8 cellular contexts compared by ENCODE assay signal in the genomic region with DNA sequence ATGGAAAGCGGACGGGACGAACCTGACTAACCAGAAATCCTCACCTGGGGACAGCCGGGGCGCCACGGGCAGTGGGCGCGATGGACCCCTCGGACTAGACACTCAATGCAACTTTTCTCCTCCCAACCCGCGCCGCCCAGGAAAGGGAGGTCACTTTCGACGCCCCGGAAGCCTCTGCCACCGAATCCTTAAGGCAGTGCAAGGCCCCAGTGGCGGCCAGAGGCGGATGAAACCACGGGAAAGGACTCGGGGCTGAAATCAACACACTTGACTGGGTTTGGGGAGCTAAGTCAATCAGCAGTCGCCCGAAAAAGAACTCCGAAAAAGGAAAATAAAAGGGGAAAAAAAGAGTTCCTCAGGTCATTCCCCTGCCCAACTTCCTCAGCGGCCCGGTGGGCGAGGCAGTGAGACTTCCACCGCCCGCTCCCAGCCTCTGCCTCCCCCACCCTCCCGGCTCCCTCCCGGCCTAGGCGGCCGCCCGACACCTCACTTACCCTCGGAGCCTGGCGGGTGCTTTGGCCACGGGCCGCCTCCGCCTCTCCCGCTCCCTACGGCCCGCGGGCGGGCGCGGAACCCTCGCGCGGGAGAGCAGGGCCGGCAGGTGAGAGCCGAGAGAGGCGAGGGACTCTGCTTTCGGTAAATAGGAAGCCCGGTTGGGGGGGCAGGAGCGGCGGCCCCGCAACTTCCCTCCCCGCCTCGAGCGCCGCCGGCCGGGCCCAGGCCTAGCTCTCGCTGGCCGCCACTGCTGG. TPM values are rescaled to one million over a fixed set of nuclear protein-coding genes. Genes with fewer than 3 reads are reported as not detected.
DNase-seq lines count a peak whose midpoint lies in the region; ATAC-seq and TF ChIP-seq lines count a peak whose summit lies in the region.

No MANE protein-coding gene starts in this region.

- ATAC-seq in HG02798 (IDR thresholded peaks at IDR 0.05; ENCODE audit: poor library complexity, unreplicated experiment) = peak; percentile 23

- intact Hi-C loops in activated T-helper 2 cell treated with anti-CD3 and anti-CD28 coated beads, Interferon-gamma antibody, Interleukin-2, Interleukin-4, amounts not matched to agents 10 μg/mL and 5 μg/mL and 100 μg/mL, durations not matched to agents 14 hours and 24 hours and 36 hours (cut with micrococcal nuclease) = loop anchor here (1.0 to 5.0 kb wide), 3 partner anchors 110 to 1341 kb away; a partner anchor contains a TSS

- H3K4me3 Mint-ChIP-seq in activated T-helper 2 cell treated with anti-CD3 and anti-CD28 coated beads, Interferon-gamma antibody, Interleukin-2, Interleukin-4, amounts not matched to agents 10 μg/mL and 5 μg/mL and 100 μg/mL, durations not matched to agents 14 hours and 24 hours and 36 hours (ENCODE audit: low read depth) = peak overlapping the region; percentile 98
- H3K4me3 Mint-ChIP-seq in neural crest cell = peak overlapping the region; percentile 99

- H3K9me3 Mint-ChIP-seq in activated T-helper 2 cell treated with anti-CD3 and anti-CD28 coated beads, Interferon-gamma antibody, Interleukin-2, Interleukin-4, amounts not matched to agents 10 μg/mL and 5 μg/mL and 100 μg/mL, durations not matched to agents 14 hours and 24 hours and 36 hours = no peaks in the 10 kb centered on the region
- H3K9me3 Mint-ChIP-seq in neural crest cell = no peaks in the 10 kb centered on the region

- H3K4me1 Mint-ChIP-seq in activated T-helper 2 cell treated with anti-CD3 and anti-CD28 coated beads, Interferon-gamma antibody, Interleukin-2, Interleukin-4, amounts not matched to agents 10 μg/mL and 5 μg/mL and 100 μg/mL, durations not matched to agents 14 hours and 24 hours and 36 hours (ENCODE audit: low read depth) = peaks cover 52% of the 10 kb centered on the region
- peaks cover 54% of the 10 kb centered on the region for H3K4me1 Mint-ChIP-seq in neural crest cell

- peaks cover 39% of the 10 kb centered on the region for H3K36me3 Mint-ChIP-seq in activated T-helper 2 cell treated with anti-CD3 and anti-CD28 coated beads, Interferon-gamma antibody, Interleukin-2, Interleukin-4, amounts not matched to agents 10 μg/mL and 5 μg/mL and 100 μg/mL, durations not matched to agents 14 hours and 24 hours and 36 hours (ENCODE audit: low read depth)
- peaks cover 3% of the 10 kb centered on the region for H3K36me3 Mint-ChIP-seq in neural crest cell (ENCODE audit: low read depth)

- peak overlapping the region; percentile 73 for H3K27ac Mint-ChIP-seq in activated T-helper 2 cell treated with anti-CD3 and anti-CD28 coated beads, Interferon-gamma antibody, Interleukin-2, Interleukin-4, amounts not matched to agents 10 μg/mL and 5 μg/mL and 100 μg/mL, durations not matched to agents 14 hours and 24 hours and 36 hours
- H3K27ac Mint-ChIP-seq in neural crest cell (ENCODE audit: unreplicated experiment) = peak overlapping the region; percentile 93

- no peak for TF ChIP-seq CTCF in fibroblast of pulmonary artery (IDR thresholded peaks at IDR 0.05; ENCODE audit: low read length, missing control alignments)
- TF ChIP-seq CTCF in neural crest cell (conservative IDR thresholded peaks at IDR 0.05) = no peak

- peak overlapping the region; percentile 87 for H3K4me3 ChIP-seq in fibroblast of pulmonary artery (replicated peaks; ENCODE audit: low read depth, low read length)

- DNase-seq in SIG-M5 treated with dmso at 0.1 percent for 504 hours (lab: John Stamatoyannopoulos, UW; ENCODE audit: unreplicated experiment) (peak; percentile 20), SIG-M5 (lab: John Stamatoyannopoulos, UW) (no peak), NCI-H748 treated with DMSO at 0.1 percent for 48 hours (lab: John Stamatoyannopoulos, UW) (peak; percentile 18), fibroblast of pulmonary artery (ENCODE audit: low read depth) (peak; percentile 55), neural crest cell (ENCODE audit: low read depth, low spot score) (peak; percentile 22), ureter (ENCODE audit: low spot score) (peak; percentile 57)
- DNase-seq in activated T-helper 2 cell treated with anti-CD3 and anti-CD28 coated beads, Interferon-gamma antibody, Interleukin-2, Interleukin-4, amounts not matched to agents 10 μg/mL and 5 μg/mL and 100 μg/mL, durations not matched to agents 14 hours and 24 hours and 36 hours (ENCODE audit: low spot score) = peak; percentile 35

- no peaks in the 10 kb centered on the region for H3K27me3 Mint-ChIP-seq in activated T-helper 2 cell treated with anti-CD3 and anti-CD28 coated beads, Interferon-gamma antibody, Interleukin-2, Interleukin-4, amounts not matched to agents 10 μg/mL and 5 μg/mL and 100 μg/mL, durations not matched to agents 14 hours and 24 hours and 36 hours (ENCODE audit: low read depth)
- H3K27me3 Mint-ChIP-seq in neural crest cell (ENCODE audit: low read depth) = no peaks in the 10 kb centered on the region

RNA-seq across cellular contexts. Expression of a gene that starts 0.5 kb away (rescaled TPM):
- 50.0 and 51.4 TPM in 2 replicates for total RNA-seq in activated T-helper 2 cell treated with anti-CD3 and anti-CD28 coated beads, Interferon-gamma antibody, Interleukin-2, Interleukin-4, amounts not matched to agents 10 μg/mL and 5 μg/mL and 100 μg/mL, durations not matched to agents 14 hours and 24 hours and 36 hours
- total RNA-seq in neural crest cell (54.0 and 55.4 TPM in 2 replicates), ureter (43.2 TPM)
